In the genomic region with DNA sequence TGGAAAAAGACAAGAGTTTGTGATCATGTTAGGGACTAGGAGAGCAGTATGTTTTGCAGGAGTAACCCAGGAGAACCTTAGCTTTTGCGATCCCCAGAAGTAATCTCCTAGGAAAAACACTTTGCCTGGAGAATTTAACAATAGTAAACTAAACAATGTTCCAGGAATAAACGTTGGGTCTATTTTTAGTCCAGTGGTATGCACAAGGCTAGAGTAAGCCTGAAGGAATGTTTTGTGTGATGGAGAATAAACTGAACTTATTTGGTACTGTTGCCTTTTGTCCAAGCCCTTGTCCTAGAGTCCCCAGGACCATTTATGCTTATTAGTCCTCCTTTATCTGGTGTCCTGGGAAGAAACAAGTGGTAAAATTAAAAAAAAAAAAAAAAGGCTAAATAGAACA, we compare ENCODE assay signal across 12 cellular contexts. TPM values are rescaled to one million over a fixed set of nuclear protein-coding genes. Genes with fewer than 3 reads are reported as not detected.
DNase-seq lines count a peak whose midpoint lies in the region; ATAC-seq and TF ChIP-seq lines count a peak whose summit lies in the region.
"Had no signal": no experiment of that assay in that cellular context is flagged by ENCODE, and none has a peak within 500 bp of the region (broad histone marks: within the 10 kb centered on the region; RNA-seq: fewer than 3 reads in every experiment).

No MANE protein-coding gene starts in this region.

- H3K27ac ChIP-seq in brain microvascular endothelial cell, result no peak overlapping the region
- peak overlapping the region; percentile 50 for H3K27ac ChIP-seq in left ventricle myocardium inferior (replicated peaks)
- H3K27ac ChIP-seq in tibial artery, result peak overlapping the region; percentile 64 to 68
- H3K27ac ChIP-seq: KMS-11 had no signal

- in situ Hi-C loops in brain microvascular endothelial cell (cut with HindIII; ENCODE audit: low pct_ligation_motif_present, low sequenced_read_pairs), result no loop called here

- H3K4me1 ChIP-seq in left ventricle myocardium inferior (peaks cover 19% of the 10 kb centered on the region), tibial artery (peaks cover 0 to 31% (median 8%) of the 10 kb centered on the region in 4 donors)
- H3K4me1 ChIP-seq: Caco-2 had no signal

- intact Hi-C loops in left ventricle myocardium inferior (cut with micrococcal nuclease), result no loop called here
- intact Hi-C loops in tibial artery (cut with DNase I; ENCODE audit: low total_unique reads), result no loop called here
- intact Hi-C loops in sciatic nerve (cut with DNase I), result no loop called here

- ATAC-seq in sciatic nerve, result no peak
- no peak for ATAC-seq in GM18861 (IDR thresholded peaks at IDR 0.05; ENCODE audit: unreplicated experiment)
- ATAC-seq: activated T-cell treated with anti-CD3 and anti-CD28 coated beads, Interleukin-2, amount 50 U/mL, for 72 hours had no signal

- H3K36me3 ChIP-seq in brain microvascular endothelial cell (replicated peaks) (no peaks in the 10 kb centered on the region), left ventricle myocardium inferior (no peaks in the 10 kb centered on the region), tibial artery (no peaks in the 10 kb centered on the region)

- TF ChIP-seq CTCF in brain microvascular endothelial cell (IDR thresholded peaks at IDR 0.05; ENCODE audit: low read depth, low read length, missing control alignments) (no peak), left ventricle myocardium inferior (IDR thresholded peaks at IDR 0.05; ENCODE audit: borderline replicate concordance) (no peak), tibial artery (IDR thresholded peaks at IDR 0.05) (no peak)

- H3K9me3 ChIP-seq in left ventricle myocardium inferior (replicated peaks) (no peaks in the 10 kb centered on the region), tibial artery (no peaks in the 10 kb centered on the region)
- H3K9me3 ChIP-seq: Caco-2 had no signal

- H3K27me3 ChIP-seq in brain microvascular endothelial cell (replicated peaks) (no peaks in the 10 kb centered on the region), left ventricle myocardium inferior (ENCODE audit: low read depth) (no peaks in the 10 kb centered on the region), tibial artery (no peaks in the 10 kb centered on the region)

- H3K4me3 ChIP-seq in brain microvascular endothelial cell (ENCODE audit: low read depth, low read length) (no peak overlapping the region), left ventricle myocardium inferior (no peak overlapping the region), tibial artery (no peak overlapping the region)

- DNase-seq in HCEC 1CT, result peak; percentile 81
- DNase-seq in brain microvascular endothelial cell, result peak; percentile 20
- DNase-seq in left ventricle myocardium inferior, result no peak
- DNase-seq in tibial artery, result no peak
- no peak for DNase-seq in NCI-H1092 treated with DMSO at 0.1 percent for 48 hours (lab: John Stamatoyannopoulos, UW)
- DNase-seq in sciatic nerve (ENCODE audit: low spot score), result no peak
- DNase-seq: activated CD4-positive, CD25-positive, alpha-beta regulatory T cell treated with anti-CD3 and anti-CD28 coated beads, Interleukin-2, amount 50 U/mL, for 72 hours; activated T-cell treated with anti-CD3 and anti-CD28 coated beads, Interleukin-2, amount 50 U/mL, for 72 hours; Caco-2; NCI-H1694 treated with DMSO at 0.1 percent for 48 hours had no signal

RNA-seq across cellular contexts. Expression of a gene that starts 28.7 kb away (rescaled TPM):
- total RNA-seq in left ventricle myocardium inferior (256 TPM), sciatic nerve (60.2 TPM)

Comparison
In these comparisons a context has a peak if more than half of its experiments do, and no peak if none do; other contexts are left out.
1. DNase-seq: peak in HCEC 1CT (single experiment) and brain microvascular endothelial cell (single experiment); none in left ventricle myocardium inferior (single experiment), tibial artery (0 of 2), NCI-H1092 treated with DMSO at 0.1 percent for 48 hours (single experiment) and sciatic nerve (single experiment).